Comparison of ENCODE assay signal across 32 cellular contexts in genomic region chr5:164065266-164065665, GRCh38.
"Had no signal": no experiment of that assay in that cellular context is flagged by ENCODE, and none has a peak within 500 bp of the region (broad histone marks: within the 10 kb centered on the region; RNA-seq: fewer than 3 reads in every experiment).

No MANE protein-coding gene starts in this region.

- H3K27me3 ChIP-seq: adrenal gland, ascending aorta, brain microvascular endothelial cell, breast epithelium had no signal

- H3K4me3 ChIP-seq: adrenal gland, ascending aorta, breast epithelium had no signal

- H3K36me3 ChIP-seq: adrenal gland, ascending aorta, brain microvascular endothelial cell, breast epithelium had no signal

- H3K4me1 ChIP-seq: adrenal gland, ascending aorta, breast epithelium had no signal

- H3K27ac ChIP-seq: adrenal gland, ascending aorta, brain microvascular endothelial cell, breast epithelium, VCaP had no signal

- DNase-seq: activated B cell treated with CpG ODN at 0.5 μM for 24 hours; activated CD4-positive, alpha-beta memory T cell treated with anti-CD3 and anti-CD28 coated beads for 36 hours; activated CD4-positive, alpha-beta T cell treated with anti-CD3 and anti-CD28 coated beads for 4 hours; activated CD4-positive, alpha-beta T cell treated with anti-CD3 and anti-CD28 coated beads, Interleukin-2, amount 10 ng/mL, durations not matched to agents 24 days and 14 days; activated CD4-positive, alpha-beta T cell treated with anti-CD3 and anti-CD28 coated beads, Interleukin-2, amount 50 U/mL, for 1 hour; activated CD4-positive, alpha-beta T cell treated with anti-CD3 and anti-CD28 coated beads, Interleukin-2, amount 50 U/mL, for 4 hours; activated CD4-positive, CD25-positive, alpha-beta regulatory T cell treated with anti-CD3 and anti-CD28 coated beads, Interleukin-2, amount 50 U/mL, for 72 hours; activated CD8-positive, alpha-beta memory T cell treated with anti-CD3 and anti-CD28 coated beads, Interleukin-2, amount 50 U/mL, for 4 hours; activated CD8-positive, alpha-beta T cell treated with anti-CD3 and anti-CD28 coated beads for 36 hours; activated effector memory CD4-positive, alpha-beta T cell treated with anti-CD3 and anti-CD28 coated beads, Interleukin-2, amount 50 U/mL, for 16 hours; activated gamma-delta T cell treated with Interleukin-2 at 50 U/mL for 16 hours; activated naive CD4-positive, alpha-beta T cell; activated naive CD4-positive, alpha-beta T cell treated with anti-CD3 and anti-CD28 coated beads for 36 hours; activated naive CD4-positive, alpha-beta T cell treated with anti-CD3 and anti-CD28 coated beads, Interleukin-2, amount 50 U/mL, for 16 hours; activated naive CD8-positive, alpha-beta T cell treated with anti-CD3 and anti-CD28 coated beads for 36 hours; activated T-cell treated with anti-CD3 and anti-CD28 coated beads for 4 hours; activated T-cell treated with anti-CD3 and anti-CD28 coated beads, Interleukin-2, amount 50 U/mL, for 1 hour; activated T-cell treated with anti-CD3 and anti-CD28 coated beads, Interleukin-2, amount 50 U/mL, for 4 hours; activated T-cell treated with anti-CD3 and anti-CD28 coated beads, Interleukin-2, amount 50 U/mL, for 72 hours; adrenal gland; amygdala; anterior cingulate cortex; brain microvascular endothelial cell; central memory CD4-positive, alpha-beta T cell; T-helper 1 cell; T-helper 2 cell; T-helper 9 cell had no signal

- ATAC-seq: activated CD8-positive, alpha-beta T cell treated with anti-CD3 and anti-CD28 coated beads for 36 hours; activated naive CD4-positive, alpha-beta T cell treated with anti-CD3 and anti-CD28 coated beads, Interleukin-2, amount 50 U/mL, for 72 hours; activated T-cell treated with anti-CD3 and anti-CD28 coated beads, Interleukin-2, amount 50 U/mL, for 4 hours; activated T-cell treated with anti-CD3 and anti-CD28 coated beads, Interleukin-2, amount 50 U/mL, for 72 hours; activated T-helper 17 cell treated with anti-CD3 and anti-CD28 coated beads, Interleukin-2, amount 50 U/mL, for 72 hours had no signal

- H3K9me3 ChIP-seq: adrenal gland, ascending aorta had no signal
